Comparison of ENCODE assay signal across 8 cellular contexts in the genomic region with DNA sequence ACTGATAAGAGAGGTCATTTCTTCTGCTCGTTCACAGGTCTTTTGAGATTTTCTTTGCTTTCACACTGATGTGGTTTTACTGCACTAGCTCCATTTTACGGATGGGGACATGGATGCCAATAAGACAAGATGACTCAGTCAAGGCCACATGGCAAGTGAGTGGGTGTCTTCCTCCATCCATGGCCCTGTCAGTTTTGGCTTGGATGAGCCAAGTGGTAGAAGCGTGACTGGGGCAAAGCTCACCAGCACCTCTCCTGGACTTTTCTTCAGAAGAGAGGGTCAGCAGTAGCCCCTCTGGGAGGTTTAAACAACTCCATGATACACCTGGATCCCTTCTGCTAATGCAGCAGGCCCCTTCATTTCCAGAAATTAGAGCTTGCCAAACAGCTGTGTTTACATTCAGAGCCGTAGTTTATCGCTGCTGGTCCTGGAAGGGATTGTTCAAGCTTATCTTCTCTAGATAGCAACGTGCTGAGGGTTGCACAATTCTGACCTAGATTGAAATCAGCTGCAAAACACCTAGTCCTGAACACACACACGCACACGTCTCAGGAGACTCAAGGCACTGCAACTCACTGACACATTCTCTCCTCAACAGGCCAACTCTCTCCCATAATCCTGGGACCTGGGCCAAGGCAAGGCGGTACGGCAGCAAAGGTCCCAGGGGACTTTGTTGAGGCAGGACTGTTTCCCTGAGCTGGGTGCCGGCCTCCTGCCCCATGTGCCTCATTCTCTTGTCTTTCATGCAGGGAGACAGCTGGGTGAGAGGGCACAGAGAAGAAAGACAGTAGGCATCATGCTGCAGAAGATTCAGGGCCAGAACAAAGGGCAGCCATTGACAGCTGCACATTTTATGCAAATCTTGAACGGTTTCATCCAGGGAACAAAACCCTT. TPM values are rescaled to one million over a fixed set of nuclear protein-coding genes. Genes with fewer than 3 reads are reported as not detected.
A peak's percentile ranks its signal among the peaks of the same experiment; 100 is the strongest.
DNase-seq lines count a peak whose midpoint lies in the region; ATAC-seq and TF ChIP-seq lines count a peak whose summit lies in the region.

No MANE protein-coding gene starts in this region.

- no peaks in the 10 kb centered on the region for H3K9me3 ChIP-seq in AG04450 (ENCODE audit: control insufficient read depth, insufficient read depth, low read length)
- H3K9me3 ChIP-seq in liver (ENCODE audit: control insufficient read depth in 4 of 4, low read length in 3 of 4) = no peaks in the 10 kb centered on the region

- H3K4me3 ChIP-seq in AG04450 (ENCODE audit: low read depth, low read length) (no peak overlapping the region), liver (ENCODE audit: low read depth in 1 of 3, low read length in 3 of 3) (no peak overlapping the region)

- peaks cover 85% of the 10 kb centered on the region for H3K4me1 Mint-ChIP-seq in activated naive CD8-positive, alpha-beta T cell (ENCODE audit: low read depth)

- H3K27me3 Mint-ChIP-seq in activated naive CD8-positive, alpha-beta T cell = no peaks in the 10 kb centered on the region

- no peaks in the 10 kb centered on the region for H3K36me3 ChIP-seq in liver (ENCODE audit: control insufficient read depth in 4 of 4, insufficient read depth in 3 of 4, low read depth in 1 of 4, low read length in 3 of 4)

- H3K27ac ChIP-seq in AG04450 (ENCODE audit: low read depth, low read length) (peak overlapping the region; percentile 35), liver (ENCODE audit: low read depth in 1 of 2, low read length in 2 of 2) (peak overlapping the region; percentile 64 to 85)

- H3K27me3 ChIP-seq in AG04450 (ENCODE audit: control insufficient read depth, insufficient read depth, low read length) = peaks cover 2% of the 10 kb centered on the region
- H3K27me3 ChIP-seq in liver (ENCODE audit: control insufficient read depth in 4 of 4, insufficient read depth in 4 of 4, low read length in 3 of 4) = no peaks in the 10 kb centered on the region

- POLR2A ChIA-PET in AG04450 (lab: Yijun Ruan, JAX) = interaction anchor here (3.8 kb wide), 1 partner anchor 14 kb away, joined by 22 read pairs; the partner anchor contains the start of gene PDCD4

- DNase-seq in AG04450 (ENCODE audit: low read depth, low spot score) = peak; percentile 63
- peak; percentile 89 for DNase-seq in NCI-H1092 treated with DMSO at 0.1 percent for 48 hours (lab: John Stamatoyannopoulos, UW)
- no peak for DNase-seq in cortex of kidney (lab: John Stamatoyannopoulos, UW)
- no peak for DNase-seq in NCI-H446 (lab: John Stamatoyannopoulos, UW)
- no peak for DNase-seq in omental fat pad (ENCODE audit: low spot score)

- TF ChIP-seq RAD21 in liver (IDR thresholded peaks at IDR 0.05) = peak; percentile 46 to 54

- no peak for TF ChIP-seq CTCF in AG04450 (IDR thresholded peaks at IDR 0.05; ENCODE audit: low read depth, low read length)
- TF ChIP-seq CTCF in liver (IDR thresholded peaks at IDR 0.05; ENCODE audit: low read depth, low read length, missing input control) = no peak
- no peak for TF ChIP-seq CTCF in omental fat pad (IDR thresholded peaks at IDR 0.05)

- H3K4me1 ChIP-seq in liver (ENCODE audit: control insufficient read depth in 4 of 4, insufficient read depth in 4 of 4, low read length in 3 of 4) = peaks cover 7 to 33% (median 25%) of the 10 kb centered on the region in 4 donors

- H3K4me3 Mint-ChIP-seq in activated naive CD8-positive, alpha-beta T cell = no peak overlapping the region

- no peaks in the 10 kb centered on the region for H3K36me3 Mint-ChIP-seq in activated naive CD8-positive, alpha-beta T cell

- CTCF ChIA-PET in AG04450 (lab: Charles Lee) = interaction anchor here (0.6 to 2.4 kb wide), 4 partner anchors 29 to 300 kb away, joined by 3 to 6 read pairs (median 4); no protein-coding TSS in a partner anchor

- peak; percentile 25 for ATAC-seq in GM18858 (IDR thresholded peaks at IDR 0.05; ENCODE audit: unreplicated experiment)
- no peak for ATAC-seq in omental fat pad (ENCODE audit: low FRiP score)

- no peaks in the 10 kb centered on the region for H3K9me3 Mint-ChIP-seq in activated naive CD8-positive, alpha-beta T cell (ENCODE audit: low read depth)

- no peak overlapping the region for H3K9ac ChIP-seq in liver (ENCODE audit: low read depth in 1 of 2, low read length in 2 of 2)

- peak overlapping the region; percentile 73 for H3K27ac Mint-ChIP-seq in activated naive CD8-positive, alpha-beta T cell

- WGBS in liver = 25% methylated on average over 12 of the region's 12 CpGs

TF ChIP-seq in liver, 16 proteins besides CTCF, POLR2A, EP300 and RAD21:
- TF ChIP-seq MAX (IDR thresholded peaks at IDR 0.05) = peak; percentile 86
- no peak for TF ChIP-seq NR2F2 (IDR thresholded peaks at IDR 0.05)
- TF ChIP-seq, protein P1, sequence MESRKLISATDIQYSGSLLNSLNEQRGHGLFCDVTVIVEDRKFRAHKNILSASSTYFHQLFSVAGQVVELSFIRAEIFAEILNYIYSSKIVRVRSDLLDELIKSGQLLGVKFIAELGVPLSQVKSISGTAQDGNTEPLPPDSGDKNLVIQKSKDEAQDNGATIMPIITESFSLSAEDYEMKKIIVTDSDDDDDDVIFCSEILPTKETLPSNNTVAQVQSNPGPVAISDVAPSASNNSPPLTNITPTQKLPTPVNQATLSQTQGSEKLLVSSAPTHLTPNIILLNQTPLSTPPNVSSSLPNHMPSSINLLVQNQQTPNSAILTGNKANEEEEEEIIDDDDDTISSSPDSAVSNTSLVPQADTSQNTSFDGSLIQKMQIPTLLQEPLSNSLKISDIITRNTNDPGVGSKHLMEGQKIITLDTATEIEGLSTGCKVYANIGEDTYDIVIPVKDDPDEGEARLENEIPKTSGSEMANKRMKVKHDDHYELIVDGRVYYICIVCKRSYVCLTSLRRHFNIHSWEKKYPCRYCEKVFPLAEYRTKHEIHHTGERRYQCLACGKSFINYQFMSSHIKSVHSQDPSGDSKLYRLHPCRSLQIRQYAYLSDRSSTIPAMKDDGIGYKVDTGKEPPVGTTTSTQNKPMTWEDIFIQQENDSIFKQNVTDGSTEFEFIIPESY (IDR thresholded peaks at IDR 0.05) = peak; percentile 85
- TF ChIP-seq, protein P2, sequence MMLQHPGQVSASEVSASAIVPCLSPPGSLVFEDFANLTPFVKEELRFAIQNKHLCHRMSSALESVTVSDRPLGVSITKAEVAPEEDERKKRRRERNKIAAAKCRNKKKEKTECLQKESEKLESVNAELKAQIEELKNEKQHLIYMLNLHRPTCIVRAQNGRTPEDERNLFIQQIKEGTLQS (IDR thresholded peaks at IDR 0.05) = no peak
- TF ChIP-seq JUND (IDR thresholded peaks at IDR 0.05) = peak in 1 of 2 donors; percentile 88
- no peak for TF ChIP-seq HNF4G (IDR thresholded peaks at IDR 0.05)
- TF ChIP-seq RXRA (IDR thresholded peaks at IDR 0.05) = peak; percentile 60 to 92
- no peak for TF ChIP-seq GABPA (IDR thresholded peaks at IDR 0.05 in 1 of 2, conservative IDR thresholded peaks at IDR 0.05 in 1 of 2)
- peak; percentile 67 for TF ChIP-seq YY1 (IDR thresholded peaks at IDR 0.05)
- TF ChIP-seq EGR1 (IDR thresholded peaks at IDR 0.05; ENCODE audit: low read depth in 2 of 2) = peak in 1 of 2 donors; percentile 48
- TF ChIP-seq TAF1 (conservative IDR thresholded peaks at IDR 0.05) = no peak
- peak; percentile 59 to 86 for TF ChIP-seq HNF4A (conservative IDR thresholded peaks at IDR 0.05)
- TF ChIP-seq, protein P3, sequence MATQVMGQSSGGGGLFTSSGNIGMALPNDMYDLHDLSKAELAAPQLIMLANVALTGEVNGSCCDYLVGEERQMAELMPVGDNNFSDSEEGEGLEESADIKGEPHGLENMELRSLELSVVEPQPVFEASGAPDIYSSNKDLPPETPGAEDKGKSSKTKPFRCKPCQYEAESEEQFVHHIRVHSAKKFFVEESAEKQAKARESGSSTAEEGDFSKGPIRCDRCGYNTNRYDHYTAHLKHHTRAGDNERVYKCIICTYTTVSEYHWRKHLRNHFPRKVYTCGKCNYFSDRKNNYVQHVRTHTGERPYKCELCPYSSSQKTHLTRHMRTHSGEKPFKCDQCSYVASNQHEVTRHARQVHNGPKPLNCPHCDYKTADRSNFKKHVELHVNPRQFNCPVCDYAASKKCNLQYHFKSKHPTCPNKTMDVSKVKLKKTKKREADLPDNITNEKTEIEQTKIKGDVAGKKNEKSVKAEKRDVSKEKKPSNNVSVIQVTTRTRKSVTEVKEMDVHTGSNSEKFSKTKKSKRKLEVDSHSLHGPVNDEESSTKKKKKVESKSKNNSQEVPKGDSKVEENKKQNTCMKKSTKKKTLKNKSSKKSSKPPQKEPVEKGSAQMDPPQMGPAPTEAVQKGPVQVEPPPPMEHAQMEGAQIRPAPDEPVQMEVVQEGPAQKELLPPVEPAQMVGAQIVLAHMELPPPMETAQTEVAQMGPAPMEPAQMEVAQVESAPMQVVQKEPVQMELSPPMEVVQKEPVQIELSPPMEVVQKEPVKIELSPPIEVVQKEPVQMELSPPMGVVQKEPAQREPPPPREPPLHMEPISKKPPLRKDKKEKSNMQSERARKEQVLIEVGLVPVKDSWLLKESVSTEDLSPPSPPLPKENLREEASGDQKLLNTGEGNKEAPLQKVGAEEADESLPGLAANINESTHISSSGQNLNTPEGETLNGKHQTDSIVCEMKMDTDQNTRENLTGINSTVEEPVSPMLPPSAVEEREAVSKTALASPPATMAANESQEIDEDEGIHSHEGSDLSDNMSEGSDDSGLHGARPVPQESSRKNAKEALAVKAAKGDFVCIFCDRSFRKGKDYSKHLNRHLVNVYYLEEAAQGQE (IDR thresholded peaks at IDR 0.05) = peak; percentile 63
- peak; percentile 93 for TF ChIP-seq FOXA1 (IDR thresholded peaks at IDR 0.05)
- TF ChIP-seq SP1 (IDR thresholded peaks at IDR 0.05) = peak; percentile 63
- peak; percentile 96 for TF ChIP-seq FOXA2 (IDR thresholded peaks at IDR 0.05)
TF ChIP-seq in liver: peak in this region for 11.

RNA-seq across cellular contexts. Expression of gene PDCD4, which starts 14.2 kb away (rescaled TPM):
- polyA plus RNA-seq in AG04450 (2011; rRNA removed) (66.0 and 95.4 TPM in 2 replicates), liver (10 to 100 TPM; 14.7 to 24.3 TPM)
- 29.4 and 55.6 TPM in 2 replicates for polyA minus RNA-seq in AG04450 (2011; rRNA and poly(A)+ RNA removed)
- total RNA-seq in liver (10 to 100 TPM; 25.9 to 94.4 TPM), omental fat pad (100 to 1,000 TPM in 2 of 4 donors, 10 to 100 TPM in 2; 69.7 to 127 (median 102) TPM)

Comparison
In these comparisons a context has a peak if more than half of its experiments do, and no peak if none do; other contexts are left out.
1. DNase-seq: peak in AG04450 (single experiment) and NCI-H1092 treated with DMSO at 0.1 percent for 48 hours (single experiment); none in cortex of kidney (single experiment), NCI-H446 (0 of 2) and omental fat pad (single experiment).